ENCODE assay signal across 15 cellular contexts in the genomic region with DNA sequence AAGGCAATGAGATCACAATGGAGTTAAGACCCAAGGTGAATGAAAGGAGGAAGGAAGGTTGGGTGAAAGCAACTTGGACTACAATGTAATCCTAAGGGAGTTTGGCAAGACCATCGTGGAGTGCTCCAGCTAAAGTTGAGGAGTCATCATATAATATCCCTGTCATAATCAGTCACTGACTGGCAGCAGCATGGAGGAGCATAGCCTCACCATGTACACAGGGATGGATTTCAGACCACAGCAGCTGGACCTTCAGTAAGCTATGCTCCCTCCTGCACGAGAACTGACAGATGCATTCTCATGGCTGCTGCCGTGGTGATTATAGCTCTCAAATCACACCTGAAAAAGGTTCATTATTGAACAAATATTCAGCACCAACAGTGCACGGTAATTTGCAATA.
"Had no signal": no experiment of that assay in that cellular context is flagged by ENCODE, and none has a peak within 500 bp of the region (broad histone marks: within the 10 kb centered on the region; RNA-seq: fewer than 3 reads in every experiment).

No MANE protein-coding gene starts in this region.

- H3K9me3 ChIP-seq: breast epithelium, heart left ventricle, right atrium auricular region, tibial nerve, vagina had no signal

- H3K27me3 ChIP-seq: breast epithelium, heart left ventricle, right atrium auricular region, tibial nerve, vagina had no signal

- H3K36me3 ChIP-seq: breast epithelium, vagina had no signal

- H3K4me3 ChIP-seq: breast epithelium, heart left ventricle, right atrium auricular region, tibial nerve, vagina had no signal

- DNase-seq: activated CD4-positive, alpha-beta T cell treated with anti-CD3 and anti-CD28 coated beads for 48 hours; activated CD8-positive, alpha-beta T cell treated with anti-CD3 and anti-CD28 coated beads for 36 hours; activated T-cell treated with anti-CD3 and anti-CD28 coated beads, Interleukin-2, amount 50 U/mL, for 72 hours; aorta; heart left ventricle; immature natural killer cell; nucleus accumbens; posterior cingulate gyrus; small intestine; stimulated activated CD4-positive, alpha-beta T cell treated with anti-CD3 and anti-CD28 coated beads, Interleukin-4, amount 100 ng/mL, for 24 hours; stimulated activated naive CD4-positive, alpha-beta T cell had no signal

- H3K27ac ChIP-seq: breast epithelium, heart left ventricle, right atrium auricular region, tibial nerve, vagina had no signal

- H3K4me1 ChIP-seq: breast epithelium, vagina had no signal

- ATAC-seq: activated CD8-positive, alpha-beta T cell treated with anti-CD3 and anti-CD28 coated beads for 36 hours; activated T-cell treated with anti-CD3 and anti-CD28 coated beads, Interleukin-2, amount 50 U/mL, for 72 hours; heart left ventricle had no signal
